Comparison of ENCODE assay signal across 8 cellular contexts in the genomic region with DNA sequence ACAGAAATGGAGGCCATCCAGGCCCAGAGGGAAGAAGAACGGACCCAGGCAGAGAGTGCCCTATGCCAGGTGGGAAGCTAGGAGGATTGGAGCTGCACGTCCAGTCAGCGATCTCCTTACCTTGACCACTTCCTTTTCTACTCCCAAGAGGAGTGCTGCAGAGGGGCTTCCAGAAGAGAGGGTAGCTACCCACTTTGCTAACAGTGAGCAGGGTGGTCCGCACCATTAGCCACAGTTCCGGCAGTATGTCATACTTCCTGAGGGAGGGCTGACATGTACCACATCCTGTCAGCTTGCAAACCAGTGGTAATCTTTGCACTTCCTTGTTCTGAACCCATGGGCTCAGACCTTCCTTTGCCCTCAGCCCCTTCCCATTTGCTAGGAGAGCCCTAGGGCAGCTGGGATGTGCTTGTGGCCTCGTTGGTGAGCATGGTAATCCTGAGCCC. TPM values are rescaled to one million over a fixed set of nuclear protein-coding genes. Genes with fewer than 3 reads are reported as not detected.
A peak's percentile ranks its signal among the peaks of the same experiment; 100 is the strongest.
DNase-seq lines count a peak whose midpoint lies in the region; ATAC-seq and TF ChIP-seq lines count a peak whose summit lies in the region.

No MANE protein-coding gene starts in this region.

- no peaks in the 10 kb centered on the region for H3K9me3 Mint-ChIP-seq in activated T-cell treated with anti-CD3 and anti-CD28 coated beads, Interleukin-2, amount 50 U/mL, for 4 hours

- TF ChIP-seq EP300 in stomach (IDR thresholded peaks at IDR 0.05) = no peak

- H3K27me3 Mint-ChIP-seq in activated T-cell treated with anti-CD3 and anti-CD28 coated beads, Interleukin-2, amount 50 U/mL, for 4 hours (ENCODE audit: low read depth) = no peaks in the 10 kb centered on the region

- H3K4me3 ChIP-seq in mucosa of descending colon (no peak overlapping the region), stomach (peak overlapping the region; percentile 22 to 40 (median 36)), testis (no peak overlapping the region)

- intact Hi-C loops in mucosa of descending colon (cut with DNase I, micrococcal nuclease) = no loop called here
- intact Hi-C loops in stomach (cut with DNase I; ENCODE audit: low total_unique reads) = no loop called here
- intact Hi-C loops in testis (cut with DNase I; ENCODE audit: low total_unique reads) = no loop called here

- peaks cover 55% of the 10 kb centered on the region for H3K4me1 Mint-ChIP-seq in activated T-cell treated with anti-CD3 and anti-CD28 coated beads, Interleukin-2, amount 50 U/mL, for 4 hours (ENCODE audit: low read depth)

- H3K27me3 ChIP-seq in stomach (no peaks in the 10 kb centered on the region), testis (no peaks in the 10 kb centered on the region)

- TF ChIP-seq POLR2A in stomach (IDR thresholded peaks at IDR 0.05) (no peak), testis (IDR thresholded peaks at IDR 0.05) (no peak)

- peak overlapping the region; percentile 98 for H3K4me3 Mint-ChIP-seq in activated T-cell treated with anti-CD3 and anti-CD28 coated beads, Interleukin-2, amount 50 U/mL, for 4 hours

- TF ChIP-seq CTCF in mucosa of descending colon (IDR thresholded peaks at IDR 0.05) (no peak), stomach (IDR thresholded peaks at IDR 0.05) (no peak), testis (IDR thresholded peaks at IDR 0.05) (no peak)

- H3K4me1 ChIP-seq in mucosa of descending colon (ENCODE audit: low read depth) (peaks cover 2% of the 10 kb centered on the region), stomach (peaks cover 0 to 9% (median 0%) of the 10 kb centered on the region in 4 donors), testis (no peaks in the 10 kb centered on the region)

- WGBS in stomach, 5 donors = 65 to 87% (median 79%) methylated on average over 4 to 6 of the region's 6 CpGs
- WGBS in testis, 2 donors = 74 to 87% methylated on average over 6 of the region's 6 CpGs

- peak; percentile 95 for ATAC-seq in GM21576 (IDR thresholded peaks at IDR 0.05; ENCODE audit: unreplicated experiment)
- ATAC-seq in activated T-cell treated with anti-CD3 and anti-CD28 coated beads, Interleukin-2, amount 50 U/mL, for 4 hours = peak; percentile 99
- ATAC-seq in mucosa of descending colon = peak; percentile 96

- H3K36me3 Mint-ChIP-seq in activated T-cell treated with anti-CD3 and anti-CD28 coated beads, Interleukin-2, amount 50 U/mL, for 4 hours (ENCODE audit: insufficient read depth) = peaks cover 29% of the 10 kb centered on the region

- DNase-seq in GDM1 (lab: John Stamatoyannopoulos, UW) (peak; percentile 77), NAMALWA (ENCODE audit: low spot score) (peak; percentile 87), mucosa of descending colon (peak in 2 of 3 donors; percentile 37 to 49), stomach (no peak), testis (no peak), HCEC 1CT (no peak)
- peak; percentile 44 for DNase-seq in activated T-cell treated with anti-CD3 and anti-CD28 coated beads, Interleukin-2, amount 50 U/mL, for 4 hours

- H3K27ac ChIP-seq in stomach (peak overlapping the region in 4 of 5 donors; percentile 44 to 66 (median 53)), testis (no peak overlapping the region)

- H3K36me3 ChIP-seq in mucosa of descending colon (ENCODE audit: low read depth) (no peaks in the 10 kb centered on the region), stomach (peaks cover 47 to 98% (median 92%) of the 10 kb centered on the region in 4 donors), testis (ENCODE audit: low read depth, missing control alignments) (no peaks in the 10 kb centered on the region)

- H3K9me3 ChIP-seq in mucosa of descending colon (no peaks in the 10 kb centered on the region), stomach (no peaks in the 10 kb centered on the region), testis (no peaks in the 10 kb centered on the region)

RNA-seq across cellular contexts. Expression of gene CEP250, which starts 35.4 kb away (rescaled TPM):
- 10 to 100 TPM; 27.7 to 31.9 (median 30.9) TPM for total RNA-seq in activated T-cell treated with anti-CD3 and anti-CD28 coated beads, Interleukin-2, amount 50 U/mL, for 4 hours
- 10 to 100 TPM; 18.1 to 37.8 (median 27.3) TPM for total RNA-seq in mucosa of descending colon
- total RNA-seq in stomach = 10 to 100 TPM in 3 of 5 donors, 1 to 10 TPM in 2; 2.9 to 51.3 (median 19.3) TPM
- polyA plus RNA-seq in stomach = 1 to 10 TPM; 3.8 to 7.2 (median 6.6) TPM
- total RNA-seq in testis = 10 to 100 TPM; 41.2 to 54.5 TPM
- 68.6 TPM for polyA plus RNA-seq in testis (ENCODE audit: insufficient read depth, low read depth, low replicate concordance)

RNA-seq across cellular contexts. Expression of gene C20orf173, which starts 38.7 kb away (rescaled TPM):
- not detected for total RNA-seq in activated T-cell treated with anti-CD3 and anti-CD28 coated beads, Interleukin-2, amount 50 U/mL, for 4 hours
- not detected for total RNA-seq in mucosa of descending colon
- not detected for total RNA-seq in stomach
- not detected for polyA plus RNA-seq in stomach
- total RNA-seq in testis = 10 to 100 TPM in 1 of 2 donors, 1 to 10 TPM in 1; 8.5 to 17.3 TPM
- 47.2 TPM for polyA plus RNA-seq in testis (ENCODE audit: insufficient read depth, low read depth, low replicate concordance)

RNA-seq across cellular contexts. Expression of gene ERGIC3, which starts 51.1 kb away (rescaled TPM):
- total RNA-seq in activated T-cell treated with anti-CD3 and anti-CD28 coated beads, Interleukin-2, amount 50 U/mL, for 4 hours = 100 to 1,000 TPM; 127 to 130 (median 128) TPM
- total RNA-seq in mucosa of descending colon = 100 to 1,000 TPM; 194 to 283 (median 206) TPM
- 100 to 1,000 TPM in 4 of 5 donors, 10 to 100 TPM in 1; 32.1 to 302 (median 241) TPM for total RNA-seq in stomach
- 100 to 1,000 TPM; 194 to 227 (median 213) TPM for polyA plus RNA-seq in stomach
- 100 to 1,000 TPM; 337 to 338 TPM for total RNA-seq in testis
- polyA plus RNA-seq in testis (ENCODE audit: insufficient read depth, low read depth, low replicate concordance) = 493 TPM

RNA-seq across cellular contexts. Expression of gene GDF5, which starts 52.7 kb away (rescaled TPM):
- not detected for total RNA-seq in activated T-cell treated with anti-CD3 and anti-CD28 coated beads, Interleukin-2, amount 50 U/mL, for 4 hours
- total RNA-seq in mucosa of descending colon = 1 to 10 TPM in 1 of 3 donors, under 1 TPM in 1, not detected in 1; 0.24 to 2.3 TPM
- under 1 TPM in 2 of 5 donors, not detected in 3; 0.18 to 0.58 TPM for total RNA-seq in stomach
- polyA plus RNA-seq in stomach = under 1 TPM in 1 of 3 donors, not detected in 2; 0.33 TPM
- 1 to 10 TPM in 1 of 2 donors, under 1 TPM in 1; 0.94 to 1.1 TPM for total RNA-seq in testis
- 0.84 TPM for polyA plus RNA-seq in testis (ENCODE audit: insufficient read depth, low read depth, low replicate concordance)

Comparison
In these comparisons a context has a peak if more than half of its experiments do, and no peak if none do; other contexts are left out.
1. DNase-seq: peak in GDM1 (single experiment), NAMALWA (single experiment), activated T-cell treated with anti-CD3 and anti-CD28 coated beads, Interleukin-2, amount 50 U/mL, for 4 hours (single experiment) and mucosa of descending colon (2 of 3); none in stomach (single experiment), testis (single experiment) and HCEC 1CT (single experiment).
2. H3K4me3 ChIP-seq: peak in stomach (4 of 4); none in mucosa of descending colon (single experiment) and testis (0 of 2).
3. H3K27ac ChIP-seq: peak in stomach (4 of 5); none in testis (0 of 2).
4. RNA of gene C20orf173, which starts 38.7 kb away (total RNA-seq): 8.5 to 17.3 TPM in testis; not detected in activated T-cell treated with anti-CD3 and anti-CD28 coated beads, Interleukin-2, amount 50 U/mL, for 4 hours, not detected in mucosa of descending colon and not detected in stomach; every median in the first group is over 4 times any median in the second.
5. Peak in every context shown above with its lines, with median percentiles within 50 percentile points of each other: ATAC-seq.